ENCODE assay signal across 21 cellular contexts in the genomic region with DNA sequence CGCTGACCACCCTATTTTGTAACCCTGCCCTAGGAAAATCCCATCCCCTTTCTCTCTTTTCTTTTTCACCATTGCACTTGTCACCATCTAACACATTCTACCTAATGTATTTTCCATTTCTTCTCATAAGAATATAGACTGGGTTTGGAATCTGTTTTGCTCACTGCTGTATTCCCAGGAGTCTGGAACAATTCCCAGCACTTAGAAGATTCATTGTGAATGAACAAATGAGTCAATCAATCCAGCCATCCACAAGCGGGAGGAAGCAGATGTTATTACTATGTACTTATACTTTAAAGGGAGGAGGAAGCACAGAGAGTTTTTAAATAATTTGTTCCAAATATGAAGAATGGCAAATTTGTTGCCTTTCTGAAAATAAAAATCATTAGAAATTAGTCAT.
A peak's percentile ranks its signal among the peaks of the same experiment; 100 is the strongest.
DNase-seq lines count a peak whose midpoint lies in the region; ATAC-seq and TF ChIP-seq lines count a peak whose summit lies in the region.
"Had no signal": no experiment of that assay in that cellular context is flagged by ENCODE, and none has a peak within 500 bp of the region (broad histone marks: within the 10 kb centered on the region; RNA-seq: fewer than 3 reads in every experiment).

No MANE protein-coding gene starts in this region.

- H3K4me3 Mint-ChIP-seq in activated CD8-positive, alpha-beta memory T cell treated with anti-CD3 and anti-CD28 coated beads, Interleukin-2, amount 10 ng/mL, durations not matched to agents 7 days and 5 days: no peak overlapping the region
- H3K4me3 Mint-ChIP-seq: CD8-positive, alpha-beta memory T cell; GM23338 had no signal

- TF ChIP-seq CTCF in fibroblast of mammary gland (conservative IDR thresholded peaks at IDR 0.05; ENCODE audit: control insufficient read depth, insufficient read depth, low read depth, low read length): no peak
- TF ChIP-seq CTCF in adrenal gland (IDR thresholded peaks at IDR 0.05): no peak

- WGBS in adrenal gland, 4 donors: 74 to 84% (median 80%) methylated on average over 2 of the region's 2 CpGs

- H3K4me1 Mint-ChIP-seq in activated CD8-positive, alpha-beta memory T cell treated with anti-CD3 and anti-CD28 coated beads, Interleukin-2, amount 10 ng/mL, durations not matched to agents 7 days and 5 days: peaks cover 9% of the 10 kb centered on the region
- H3K4me1 Mint-ChIP-seq: GM23338 had no signal

- no peak for TF ChIP-seq POLR2A in adrenal gland (IDR thresholded peaks at IDR 0.05)

- H3K27ac Mint-ChIP-seq in activated CD8-positive, alpha-beta memory T cell treated with anti-CD3 and anti-CD28 coated beads, Interleukin-2, amount 10 ng/mL, durations not matched to agents 7 days and 5 days: no peak overlapping the region
- no peak overlapping the region for H3K27ac Mint-ChIP-seq in activated naive CD4-positive, alpha-beta T cell treated with anti-CD3 and anti-CD28 coated beads, Interleukin-2, amount 50 U/mL, for 72 hours
- H3K27ac Mint-ChIP-seq: GM23338 had no signal

- H3K36me3 Mint-ChIP-seq in activated CD8-positive, alpha-beta memory T cell treated with anti-CD3 and anti-CD28 coated beads, Interleukin-2, amount 10 ng/mL, durations not matched to agents 7 days and 5 days: peaks cover 33% of the 10 kb centered on the region
- peaks cover 0 to 10% of the 10 kb centered on the region in 2 donors for H3K36me3 Mint-ChIP-seq in activated naive CD4-positive, alpha-beta T cell treated with anti-CD3 and anti-CD28 coated beads, Interleukin-2, amount 50 U/mL, for 72 hours

- no peaks in the 10 kb centered on the region for H3K27me3 Mint-ChIP-seq in activated CD8-positive, alpha-beta memory T cell treated with anti-CD3 and anti-CD28 coated beads, Interleukin-2, amount 10 ng/mL, durations not matched to agents 7 days and 5 days
- H3K27me3 Mint-ChIP-seq: CD8-positive, alpha-beta memory T cell had no signal

- H3K4me3 ChIP-seq in fibroblast of mammary gland (ENCODE audit: control insufficient read depth, low read depth, low read length) (no peak overlapping the region), adrenal gland (no peak overlapping the region)
- H3K4me3 ChIP-seq: body of pancreas, coronary artery, GM23338, K562, lung, thoracic aorta had no signal

- H3K27me3 ChIP-seq in adrenal gland: no peaks in the 10 kb centered on the region
- H3K27me3 ChIP-seq: body of pancreas, foreskin keratinocyte had no signal

- intact Hi-C loops in adrenal gland (cut with DNase I): no loop called here

- DNase-seq in GM04504 (ENCODE audit: low read depth): peak; percentile 5
- DNase-seq in NCI-H446 (lab: John Stamatoyannopoulos, UW): peak; percentile 42 to 74
- DNase-seq in fibroblast of mammary gland (ENCODE audit: low read depth): peak; percentile 80
- peak; percentile 30 for DNase-seq in pons (ENCODE audit: low spot score)
- no peak for DNase-seq in activated CD8-positive, alpha-beta memory T cell treated with anti-CD3 and anti-CD28 coated beads, Interleukin-2, amount 10 ng/mL, durations not matched to agents 7 days and 5 days
- DNase-seq in adrenal gland: no peak
- DNase-seq in activated naive CD4-positive, alpha-beta T cell treated with anti-CD3 and anti-CD28 coated beads, Interleukin-2, amount 50 U/mL, for 72 hours (ENCODE audit: low spot score in 2 of 2): no peak
- DNase-seq: activated naive CD4-positive, alpha-beta T cell treated with anti-CD3 and anti-CD28 coated beads, Interleukin-2, amount 50 U/mL, for 16 hours; body of pancreas; CD8-positive, alpha-beta memory T cell; DMS79 treated with DMSO at 0.1 percent for 48 hours; foreskin keratinocyte; hypothalamus; NCI-H187; NCI-H510A had no signal

- H3K27ac ChIP-seq in adrenal gland: no peak overlapping the region
- H3K27ac ChIP-seq: body of pancreas, coronary artery, foreskin keratinocyte, thoracic aorta had no signal

- H3K9me3 Mint-ChIP-seq in activated CD8-positive, alpha-beta memory T cell treated with anti-CD3 and anti-CD28 coated beads, Interleukin-2, amount 10 ng/mL, durations not matched to agents 7 days and 5 days (ENCODE audit: low read depth): peaks cover 2% of the 10 kb centered on the region
- H3K9me3 Mint-ChIP-seq in activated naive CD4-positive, alpha-beta T cell treated with anti-CD3 and anti-CD28 coated beads, Interleukin-2, amount 50 U/mL, for 72 hours: peaks cover 0 to 5% of the 10 kb centered on the region in 2 donors
- H3K9me3 Mint-ChIP-seq: GM23338 had no signal

- no peaks in the 10 kb centered on the region for H3K9me3 ChIP-seq in adrenal gland (replicated peaks in 1 of 3)
- H3K9me3 ChIP-seq: body of pancreas, thoracic aorta had no signal

- CTCF ChIA-PET in activated CD8-positive, alpha-beta memory T cell treated with anti-CD3 and anti-CD28 coated beads, Interleukin-2, amount 10 ng/mL, durations not matched to agents 7 days and 5 days (lab: Charles Lee): no interaction called here

- ATAC-seq in activated CD8-positive, alpha-beta memory T cell treated with anti-CD3 and anti-CD28 coated beads, Interleukin-2, amount 10 ng/mL, durations not matched to agents 7 days and 5 days: no peak
- ATAC-seq in activated naive CD4-positive, alpha-beta T cell treated with anti-CD3 and anti-CD28 coated beads, Interleukin-2, amount 50 U/mL, for 72 hours: no peak
- ATAC-seq: body of pancreas, foreskin keratinocyte, GM23338, K562, sciatic nerve had no signal

- H3K4me1 ChIP-seq in adrenal gland (replicated peaks in 1 of 2): no peaks in the 10 kb centered on the region
- H3K4me1 ChIP-seq: body of pancreas, foreskin keratinocyte had no signal

- H3K36me3 ChIP-seq in adrenal gland (replicated peaks in 1 of 2): no peaks in the 10 kb centered on the region

Comparison
In these comparisons a context has a peak if more than half of its experiments do, and no peak if none do; other contexts are left out.
1. DNase-seq: peak in GM04504 (single experiment), NCI-H446 (2 of 2), fibroblast of mammary gland (single experiment) and pons (single experiment); none in activated CD8-positive, alpha-beta memory T cell treated with anti-CD3 and anti-CD28 coated beads, Interleukin-2, amount 10 ng/mL, durations not matched to agents 7 days and 5 days (single experiment), adrenal gland (0 of 7) and activated naive CD4-positive, alpha-beta T cell treated with anti-CD3 and anti-CD28 coated beads, Interleukin-2, amount 50 U/mL, for 72 hours (0 of 2).